ENCODE assay signal across 16 cellular contexts in the genomic region with DNA sequence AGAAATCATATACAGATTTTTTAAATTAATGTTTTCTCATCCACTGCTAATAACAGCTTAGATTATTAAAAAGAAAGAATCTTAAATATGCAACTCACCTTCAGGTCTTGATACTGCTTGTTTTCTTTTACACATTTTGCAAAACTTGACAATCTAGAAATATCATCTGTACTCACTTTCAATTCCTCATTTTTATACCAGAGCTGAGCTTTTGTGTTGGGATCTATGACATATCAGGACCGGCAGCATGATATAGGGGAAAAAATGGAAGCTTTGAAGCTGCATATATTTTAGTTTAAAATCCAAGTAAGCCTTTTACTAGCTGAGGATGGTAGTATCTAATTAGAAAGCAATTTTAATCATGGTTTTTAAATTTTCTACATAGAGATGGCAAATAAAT.
DNase-seq lines count a peak whose midpoint lies in the region; ATAC-seq, FAIRE-seq and TF ChIP-seq lines count a peak whose summit lies in the region.
"Had no signal": no experiment of that assay in that cellular context is flagged by ENCODE, and none has a peak within 500 bp of the region (broad histone marks: within the 10 kb centered on the region; RNA-seq: fewer than 3 reads in every experiment).

No MANE protein-coding gene starts in this region.

- H3K4me1 ChIP-seq in MM.1S (ENCODE audit: low read length) (peaks cover 24% of the 10 kb centered on the region), right lobe of liver (no peaks in the 10 kb centered on the region)
- H3K4me1 ChIP-seq: BLaER1, prostate gland, transverse colon had no signal

- H3F3A ChIP-seq in MM.1S (ENCODE audit: insufficient read depth, low read length), result no peaks in the 10 kb centered on the region

- 92% methylated on average over 1 of the region's 1 CpG for WGBS in right lobe of liver (ENCODE audit: insufficient coverage, low coverage, low lambda C conversion rate, missing lambda C conversion rate)

- ATAC-seq in GM18873 (IDR thresholded peaks at IDR 0.05; ENCODE audit: low FRiP score, unreplicated experiment) (peak; percentile 37), HG02571 (IDR thresholded peaks at IDR 0.05; ENCODE audit: unreplicated experiment) (peak; percentile 48), right lobe of liver (no peak), left lobe of liver (no peak)
- no peak for ATAC-seq in stimulated activated naive CD8-positive, alpha-beta T cell treated with anti-CD3 and anti-CD28 coated beads, Interleukin-15, Interleukin-2, amounts not matched to agents 100 U/mL and 50 U/mL, for 24 hours

- TF ChIP-seq CTCF in GM06990 (IDR thresholded peaks at IDR 0.05; ENCODE audit: insufficient read depth, low read length, poor library complexity, severe bottlenecking) (no peak), MM.1S (IDR thresholded peaks at IDR 0.05; ENCODE audit: low read length) (no peak), D721Med (IDR thresholded peaks at IDR 0.05; ENCODE audit: insufficient read depth, missing control alignments) (no peak), right lobe of liver (IDR thresholded peaks at IDR 0.05) (no peak)

- peak overlapping the region; percentile 33 for H3K4me2 ChIP-seq in MM.1S (ENCODE audit: low read depth, low read length)
- H3K4me2 ChIP-seq: BLaER1 had no signal

- H3K36me3 ChIP-seq in GM06990 (ENCODE audit: control insufficient read depth, insufficient read depth, low read length) (no peaks in the 10 kb centered on the region), MM.1S (replicated peaks; ENCODE audit: insufficient read depth, low read length) (no peaks in the 10 kb centered on the region), right lobe of liver (no peaks in the 10 kb centered on the region)
- H3K36me3 ChIP-seq: BLaER1, prostate gland, transverse colon had no signal

- H4K20me1 ChIP-seq in MM.1S (ENCODE audit: insufficient read depth, low read length), result no peaks in the 10 kb centered on the region
- H4K20me1 ChIP-seq: BLaER1 had no signal

- FAIRE-seq in D721Med (lab: Jason Lieb, UNC), result no peak
- FAIRE-seq: small intestine, TTC549 had no signal

- H3K9me2 ChIP-seq in MM.1S (replicated peaks; ENCODE audit: insufficient read depth, low read length), result no peaks in the 10 kb centered on the region

- TF ChIP-seq POLR2A in right lobe of liver (IDR thresholded peaks at IDR 0.05), result no peak

- no peak overlapping the region for H2AFZ ChIP-seq in MM.1S (ENCODE audit: low read length)

- intact Hi-C loops in right lobe of liver (cut with DNase I), result no loop called here

- DNase-seq in GM06990 (ENCODE audit: extremely low read depth, insufficient read length), result peak; percentile 33
- DNase-seq in MM.1S, result no peak
- no peak for DNase-seq in D721Med (ENCODE audit: insufficient read length, low spot score)
- DNase-seq in right lobe of liver, result no peak
- no peak for DNase-seq in left lobe of liver (ENCODE audit: low spot score)
- no peak for DNase-seq in stimulated activated naive CD8-positive, alpha-beta T cell treated with anti-CD3 and anti-CD28 coated beads, Interleukin-15, Interleukin-2, amounts not matched to agents 100 U/mL and 50 U/mL, for 24 hours
- DNase-seq: activated naive CD4-positive, alpha-beta T cell; mesenchymal stem cell; NCI-H1436 treated with DMSO at 0.1 percent for 48 hours had no signal

- H3K9me3 ChIP-seq in MM.1S (replicated peaks; ENCODE audit: insufficient read depth, low read length) (no peaks in the 10 kb centered on the region), right lobe of liver (no peaks in the 10 kb centered on the region)
- H3K9me3 ChIP-seq: prostate gland, transverse colon had no signal

- H3K9ac ChIP-seq in MM.1S (ENCODE audit: low read length), result peak overlapping the region; percentile 26; the same call in 1 of the 2 replicates
- H3K9ac ChIP-seq: BLaER1 had no signal

- H3K4me3 ChIP-seq in GM06990 (replicated peaks; ENCODE audit: low read depth, low read length) (peak overlapping the region; percentile 22; the same call in 1 of the 2 replicates), MM.1S (ENCODE audit: low read length) (no peak overlapping the region), right lobe of liver (no peak overlapping the region)
- H3K4me3 ChIP-seq: BLaER1, prostate gland, transverse colon had no signal

- H3K27ac ChIP-seq in MM.1S (ENCODE audit: low read length) (peak overlapping the region; percentile 47), right lobe of liver (no peak overlapping the region)
- H3K27ac ChIP-seq: BLaER1, prostate gland, transverse colon had no signal

- H3K27me3 ChIP-seq in GM06990 (replicated peaks; ENCODE audit: control insufficient read depth, insufficient read depth, low read length) (no peaks in the 10 kb centered on the region), MM.1S (replicated peaks; ENCODE audit: insufficient read depth, low read length) (no peaks in the 10 kb centered on the region), right lobe of liver (no peaks in the 10 kb centered on the region)
- H3K27me3 ChIP-seq: BLaER1, transverse colon had no signal

- no peaks in the 10 kb centered on the region for H3K79me2 ChIP-seq in MM.1S (ENCODE audit: low read length)

Comparison
In these comparisons a context has a peak if more than half of its experiments do, and no peak if none do; other contexts are left out.
1. ATAC-seq: peak in GM18873 (single experiment) and HG02571 (single experiment); none in right lobe of liver (0 of 4), left lobe of liver (single experiment) and stimulated activated naive CD8-positive, alpha-beta T cell treated with anti-CD3 and anti-CD28 coated beads, Interleukin-15, Interleukin-2, amounts not matched to agents 100 U/mL and 50 U/mL, for 24 hours (single experiment).